In genomic region chr14:24267516-24267915, GRCh38 we compare ENCODE assay signal across 21 cellular contexts. TPM values are rescaled to one million over a fixed set of nuclear protein-coding genes. Genes with fewer than 3 reads are reported as not detected.
"Had no signal": no experiment of that assay in that cellular context is flagged by ENCODE, and none has a peak within 500 bp of the region (broad histone marks: within the 10 kb centered on the region; RNA-seq: fewer than 3 reads in every experiment).

No MANE protein-coding gene starts in this region.

- H3K4me3 ChIP-seq: lung, upper lobe of left lung had no signal

- H3K9me3 ChIP-seq: upper lobe of left lung had no signal

- FAIRE-seq: keratinocyte had no signal

- H3K9ac ChIP-seq: parathyroid adenoma had no signal

- DNase-seq: activated CD4-positive, alpha-beta T cell treated with anti-CD3 and anti-CD28 coated beads for 36 hours; activated CD4-positive, alpha-beta T cell treated with anti-CD3 and anti-CD28 coated beads, Interleukin-2, amount 50 U/mL, for 4 hours; activated CD8-positive, alpha-beta memory T cell treated with anti-CD3 and anti-CD28 coated beads for 24 hours; activated CD8-positive, alpha-beta memory T cell treated with anti-CD3 and anti-CD28 coated beads, Interleukin-2, amount 50 U/mL, for 4 hours; activated naive CD4-positive, alpha-beta T cell treated with Interleukin-2 at 50 U/mL for 16 hours; activated naive CD8-positive, alpha-beta T cell treated with anti-CD3 and anti-CD28 coated beads for 36 hours; activated T-cell treated with anti-CD3 and anti-CD28 coated beads, Interleukin-2, amount 50 U/mL, for 24 hours; cerebellar nuclear complex; foreskin fibroblast; naive thymus-derived CD4-positive, alpha-beta T cell; nucleus accumbens; stimulated activated CD4-positive, alpha-beta T cell treated with anti-CD3 and anti-CD28 coated beads, Interleukin-4, amount 100 ng/mL, for 24 hours; stimulated activated naive CD8-positive, alpha-beta T cell treated with anti-CD3 and anti-CD28 coated beads, Interleukin-15, Interleukin-2, amounts not matched to agents 100 U/mL and 50 U/mL, for 24 hours; T1000 had no signal

- ATAC-seq: activated CD4-positive, alpha-beta T cell treated with anti-CD3 and anti-CD28 coated beads for 36 hours; left lobe of liver; naive thymus-derived CD4-positive, alpha-beta T cell; right cardiac atrium; stimulated activated naive CD8-positive, alpha-beta T cell treated with anti-CD3 and anti-CD28 coated beads, Interleukin-15, Interleukin-2, amounts not matched to agents 100 U/mL and 50 U/mL, for 24 hours; WTC11 had no signal

- H3K79me2 ChIP-seq: parathyroid adenoma had no signal

- H3K27me3 Mint-ChIP-seq: activated CD4-positive, alpha-beta T cell treated with anti-CD3 and anti-CD28 coated beads for 36 hours; activated naive CD8-positive, alpha-beta T cell treated with anti-CD3 and anti-CD28 coated beads for 36 hours; activated T-cell treated with anti-CD3 and anti-CD28 coated beads, Interleukin-2, amount 50 U/mL, for 24 hours; naive thymus-derived CD4-positive, alpha-beta T cell had no signal

- H3K27me3 ChIP-seq: upper lobe of left lung had no signal

- H3K9me3 Mint-ChIP-seq: activated naive CD8-positive, alpha-beta T cell treated with anti-CD3 and anti-CD28 coated beads for 36 hours; activated T-cell treated with anti-CD3 and anti-CD28 coated beads, Interleukin-2, amount 50 U/mL, for 24 hours; naive thymus-derived CD4-positive, alpha-beta T cell; WTC11 had no signal

- H2AFZ ChIP-seq: parathyroid adenoma had no signal

- H3K4me3 Mint-ChIP-seq: activated CD4-positive, alpha-beta T cell treated with anti-CD3 and anti-CD28 coated beads for 36 hours; activated naive CD8-positive, alpha-beta T cell treated with anti-CD3 and anti-CD28 coated beads for 36 hours; activated T-cell treated with anti-CD3 and anti-CD28 coated beads, Interleukin-2, amount 50 U/mL, for 24 hours; WTC11 had no signal

- H3K27ac ChIP-seq: parathyroid adenoma, upper lobe of left lung had no signal

- H3K27ac Mint-ChIP-seq: activated CD4-positive, alpha-beta T cell treated with anti-CD3 and anti-CD28 coated beads for 36 hours; activated naive CD8-positive, alpha-beta T cell treated with anti-CD3 and anti-CD28 coated beads for 36 hours; activated T-cell treated with anti-CD3 and anti-CD28 coated beads, Interleukin-2, amount 50 U/mL, for 24 hours; WTC11 had no signal

RNA-seq across cellular contexts. Expression of gene TGM1, which starts 4.5 kb away (rescaled TPM):
- polyA plus RNA-seq: naive thymus-derived CD4-positive, alpha-beta T cell had no signal
